ENCODE assay signal across 9 cellular contexts in the genomic region with DNA sequence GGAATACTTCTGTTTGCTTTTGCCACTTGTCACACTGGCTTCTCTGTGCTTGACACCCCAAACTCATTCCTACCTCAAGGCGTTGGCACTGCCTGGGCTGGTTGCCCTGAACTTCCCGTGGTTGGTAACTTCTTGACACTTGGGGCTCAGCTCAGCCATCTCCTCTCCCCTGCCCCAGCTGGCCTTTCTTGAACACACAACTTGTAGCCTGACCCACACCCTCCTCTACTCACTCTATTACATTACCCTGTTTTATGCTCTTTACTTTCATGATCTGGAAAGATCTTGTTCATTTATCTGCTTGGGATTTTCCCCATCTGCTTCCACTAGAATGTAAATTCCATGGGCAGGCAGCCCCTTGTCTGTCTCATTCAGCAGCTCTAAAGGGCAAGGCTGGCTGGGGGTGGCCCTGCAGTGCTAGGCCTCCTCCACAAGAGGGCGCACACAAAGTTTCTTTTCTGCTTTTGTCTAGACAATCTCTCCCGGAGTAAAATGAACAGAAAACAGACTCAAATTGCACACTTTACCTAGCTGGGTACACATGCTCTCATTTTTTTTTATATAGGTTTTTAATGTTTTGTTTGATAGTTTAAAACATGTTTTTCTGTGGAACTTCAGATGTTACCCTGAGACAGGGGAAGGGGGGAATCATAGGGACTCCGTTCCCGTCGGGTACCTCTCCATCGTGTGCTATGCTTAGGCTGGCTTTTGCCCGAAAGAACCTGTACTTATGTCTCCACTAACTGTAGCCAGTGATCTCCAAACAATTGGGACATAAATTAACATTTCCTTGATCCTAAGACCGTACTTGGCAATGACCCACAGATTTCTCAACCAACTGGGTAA. TPM values are rescaled to one million over a fixed set of nuclear protein-coding genes. Genes with fewer than 3 reads are reported as not detected.
DNase-seq lines count a peak whose midpoint lies in the region; ATAC-seq, FAIRE-seq and TF ChIP-seq lines count a peak whose summit lies in the region.
"Had no signal": no experiment of that assay in that cellular context is flagged by ENCODE, and none has a peak within 500 bp of the region (broad histone marks: within the 10 kb centered on the region; RNA-seq: fewer than 3 reads in every experiment).

No MANE protein-coding gene starts in this region.

- no peak overlapping the region for H2AFZ ChIP-seq in HepG2 (ENCODE audit: low read length)

- BruUV-seq in HepG2 (replicated peaks; lab: Mats Ljungman, UMichigan): no TSS peak

- no peaks in the 10 kb centered on the region for H3K9me3 ChIP-seq in HAP-1
- no peaks in the 10 kb centered on the region for H3K9me3 ChIP-seq in HepG2 (ENCODE audit: low read length)

- H3K27me3 ChIP-seq in HAP-1 (ENCODE audit: low read depth) (no peaks in the 10 kb centered on the region; the same call in 1 of the 2 replicates), HepG2 (ENCODE audit: control insufficient read depth in 1 of 2, insufficient read depth in 2 of 2, low read length in 2 of 2) (peaks cover 4 to 15% of the 10 kb centered on the region in 2 experiments; a peak in 3 of 5 replicates)

- H3K27ac Mint-ChIP-seq in activated B cell treated with CpG ODN at 0.5 μM for 24 hours: no peak overlapping the region
- H3K27ac Mint-ChIP-seq: dendritic cell treated with granulocyte-macrophage colony-stimulating factor and Interleukin-4, amounts not matched to agents 40 ng/mL and 50 ng/mL, for 4 days had no signal

- H3K4me1 Mint-ChIP-seq in activated B cell treated with CpG ODN at 0.5 μM for 24 hours: no peaks in the 10 kb centered on the region

- intact Hi-C loops in activated B cell treated with CpG ODN at 0.5 μM for 24 hours (cut with micrococcal nuclease) (loop anchor here (1.0 to 10.0 kb wide), 4 partner anchors 40 to 828 kb away; a partner anchor contains a TSS), HepG2 (cut with micrococcal nuclease; ENCODE audit: unreplicated experiment) (loop anchor here (10.0 kb wide), 1 partner anchor 178 kb away; no protein-coding TSS in a partner anchor)

- TF ChIP-seq CTCF in activated B cell treated with CpG ODN at 0.5 μM for 24 hours (IDR thresholded peaks at IDR 0.05): peak; percentile 98
- peak; percentile 77 for TF ChIP-seq CTCF in HepG2 (CRISPR knock-in tag; IDR thresholded peaks at IDR 0.05)

- H3K36me3 ChIP-seq in HAP-1 (replicated peaks) (no peaks in the 10 kb centered on the region), HepG2 (replicated peaks in 1 of 2; ENCODE audit: control insufficient read depth in 1 of 2, insufficient read depth in 2 of 2, low read length in 2 of 2) (no peaks in the 10 kb centered on the region)

- no peaks in the 10 kb centered on the region for H4K20me1 ChIP-seq in HepG2 (ENCODE audit: insufficient read depth, low read length)

- no peak for TF ChIP-seq EP300 in HepG2 (IDR thresholded peaks at IDR 0.05; ENCODE audit: low read depth in 2 of 2, low read length in 2 of 2)
- no peak for TF ChIP-seq EP300 in HepG2 (CRISPR knock-in tag; IDR thresholded peaks at IDR 0.05; ENCODE audit: borderline replicate concordance)

- H3K4me2 ChIP-seq in HepG2 (ENCODE audit: low read depth, low read length): peak overlapping the region; percentile 48

- no peak overlapping the region for H3K27ac ChIP-seq in HepG2 (ENCODE audit: extremely low read length, insufficient read depth, low read length)

- H3K9ac ChIP-seq in HepG2 (ENCODE audit: insufficient read depth, low read depth, low read length): no peak overlapping the region

- H3K36me3 Mint-ChIP-seq in activated B cell treated with CpG ODN at 0.5 μM for 24 hours (ENCODE audit: low read depth): no peaks in the 10 kb centered on the region

- CTCF ChIA-PET in activated B cell treated with CpG ODN at 0.5 μM for 24 hours (lab: Charles Lee) (interaction anchor here (0.8 to 2.2 kb wide), 13 partner anchors 9 to 477 kb away, joined by 3 to 10 read pairs (median 5); a partner anchor contains a TSS), HepG2 (lab: Yijun Ruan, JAX; ENCODE audit: low intra/inter-chr PET ratio, low total read pairs) (no interaction called here)

- DNase-seq in G401 (ENCODE audit: low spot score): peak; percentile 34
- peak; percentile 35 to 76 for DNase-seq in HAP-1 (ENCODE audit: low spot score in 2 of 2)
- DNase-seq in NCI-H187 (lab: John Stamatoyannopoulos, UW): peak; percentile 19 to 57
- peak; percentile 31 for DNase-seq in activated B cell treated with CpG ODN at 0.5 μM for 24 hours
- DNase-seq in central memory CD4-positive, alpha-beta T cell: peak; percentile 23
- DNase-seq in HepG2 (ENCODE audit: low spot score): peak; percentile 32
- peak; percentile 14 to 52 (median 24) for DNase-seq in stimulated activated CD4-positive, alpha-beta T cell treated with anti-CD3 and anti-CD28 coated beads, TNF-alpha, amount 100 ng/mL, for 24 hours (ENCODE audit: low read depth in 3 of 3)

- H3K27me3 Mint-ChIP-seq in activated B cell treated with CpG ODN at 0.5 μM for 24 hours: peaks cover 11% of the 10 kb centered on the region

- H3K4me1 ChIP-seq in HAP-1 (no peaks in the 10 kb centered on the region), HepG2 (ENCODE audit: insufficient read depth, low read length) (peaks cover 5% of the 10 kb centered on the region; the same call in 1 of the 2 replicates)

- H3K4me3 ChIP-seq in HAP-1: no peak overlapping the region
- H3K4me3 ChIP-seq in HepG2 (replicated peaks in 1 of 3; ENCODE audit: insufficient read depth in 1 of 3, low read depth in 2 of 3, low read length in 3 of 3): no peak overlapping the region

- FAIRE-seq in HepG2 (lab: Jason Lieb, UNC): peak; percentile 64

- no peak for TF ChIP-seq POLR2A in HepG2 (IDR thresholded peaks at IDR 0.05; ENCODE audit: insufficient read depth in 1 of 2, low read depth in 2 of 2, low read length in 2 of 2)

- peak; percentile 43; the same call in 1 of the 2 replicates for TF ChIP-seq RAD21 in HepG2 (CRISPR knock-in tag; IDR thresholded peaks at IDR 0.05)

- peak; percentile 81 for ATAC-seq in activated B cell treated with CpG ODN at 0.5 μM for 24 hours (ENCODE audit: low read depth)
- ATAC-seq in HepG2: peak; percentile 80
- no peak for ATAC-seq in HG03097 (IDR thresholded peaks at IDR 0.05; ENCODE audit: low FRiP score, unreplicated experiment)

- POLR2A ChIA-PET in activated B cell treated with CpG ODN at 0.5 μM for 24 hours (lab: Charles Lee): no interaction called here
- POLR2A ChIA-PET in HepG2 (lab: Yijun Ruan, JAX): no interaction called here

- no peaks in the 10 kb centered on the region for H3K79me2 ChIP-seq in HepG2 (ENCODE audit: insufficient read depth, low read length)

- no peak overlapping the region for H3K4me3 Mint-ChIP-seq in activated B cell treated with CpG ODN at 0.5 μM for 24 hours
- H3K4me3 Mint-ChIP-seq: dendritic cell treated with granulocyte-macrophage colony-stimulating factor and Interleukin-4, amounts not matched to agents 40 ng/mL and 50 ng/mL, for 4 days had no signal

- in situ Hi-C loops in G401 (cut with HindIII; ENCODE audit: low sequenced_read_pairs) (no loop called here), HAP-1 (cut with MboI; ENCODE audit: low sequenced_read_pairs) (no loop called here), HepG2 (cut with HindIII; ENCODE audit: extremely low pct_ligation_motif_present, low pct_unique_long_range_greater_than_20kb) (loop anchor here (10.0 kb wide), 2 partner anchors 658 to 828 kb away; no protein-coding TSS in a partner anchor)

- 25% methylated on average over 10 of the region's 10 CpGs for WGBS in HepG2 (ENCODE audit: low lambda C conversion rate)

- no peaks in the 10 kb centered on the region for H3K9me3 Mint-ChIP-seq in activated B cell treated with CpG ODN at 0.5 μM for 24 hours
- H3K9me3 Mint-ChIP-seq: dendritic cell treated with granulocyte-macrophage colony-stimulating factor and Interleukin-4, amounts not matched to agents 40 ng/mL and 50 ng/mL, for 4 days had no signal

RNA-seq across cellular contexts. Expression of a gene that starts 16.4 kb away (rescaled TPM):
- total RNA-seq in G401 (2014; rRNA removed; shearing (Covaris generic)): not detected in 2 replicates
- total RNA-seq in activated B cell treated with CpG ODN at 0.5 μM for 24 hours (not detected in 2 replicates), HepG2 (2016; rRNA removed; fragmentation: Illumina TruSeq; extraction: Trizol) (not detected in 2 replicates)
- total RNA-seq in HepG2 (2016; cell fraction: cytosol; rRNA removed; fragmentation: Illumina TruSeq; extraction: Trizol; ENCODE audit: low read depth): not detected in 2 replicates
- total RNA-seq in HepG2 (2016; cell fraction: insoluble cytoplasmic fraction; rRNA removed; fragmentation: Illumina TruSeq; extraction: Trizol): not detected in 2 replicates
- not detected in 2 replicates for total RNA-seq in HepG2 (2016; cell fraction: membrane; rRNA removed; fragmentation: Illumina TruSeq; extraction: Trizol)
- total RNA-seq in HepG2 (2016; cell fraction: nucleus; rRNA removed; fragmentation: Illumina TruSeq; extraction: Trizol): not detected in 2 replicates
- not detected in 2 replicates for polyA plus RNA-seq in HepG2 (2011; rRNA removed)
- not detected in 2 replicates for polyA plus RNA-seq in HepG2 (2011; cell fraction: cytosol; rRNA removed)
- not detected in 2 replicates for polyA plus RNA-seq in HepG2 (2011; cell fraction: nucleus; rRNA removed)
- polyA plus RNA-seq in HepG2 (2012): not detected in 2 replicates
- polyA plus RNA-seq in HepG2 (2016; cell fraction: cytosol; fragmentation: Illumina TruSeq; extraction: Trizol; ENCODE audit: low read depth): not detected in 2 replicates
- not detected in 2 replicates for polyA plus RNA-seq in HepG2 (2016; cell fraction: insoluble cytoplasmic fraction; fragmentation: Illumina TruSeq; extraction: Trizol; ENCODE audit: low read depth)
- not detected in 2 replicates for polyA plus RNA-seq in HepG2 (2016; cell fraction: membrane; fragmentation: Illumina TruSeq; extraction: Trizol; ENCODE audit: low read depth)
- not detected in 2 replicates for polyA plus RNA-seq in HepG2 (2016; cell fraction: nucleus; fragmentation: Illumina TruSeq; extraction: Trizol; ENCODE audit: insufficient read depth, low read depth)
- not detected in 2 replicates for polyA minus RNA-seq in HepG2 (2011; rRNA and poly(A)+ RNA removed; ENCODE audit: low replicate concordance)
- not detected in 2 replicates for polyA minus RNA-seq in HepG2 (2011; cell fraction: cytosol; rRNA and poly(A)+ RNA removed)
- not detected in 2 replicates for polyA minus RNA-seq in HepG2 (2011; cell fraction: nucleus; rRNA and poly(A)+ RNA removed)

RNA-seq across cellular contexts. Expression of a gene that starts 40.0 kb away (rescaled TPM):
- total RNA-seq in G401 (2014; rRNA removed; shearing (Covaris generic)): 22.6 and 30.1 TPM in 2 replicates
- total RNA-seq in activated B cell treated with CpG ODN at 0.5 μM for 24 hours: 17.1 and 25.2 TPM in 2 replicates
- 9.4 and 11.8 TPM in 2 replicates for total RNA-seq in HepG2 (2016; rRNA removed; fragmentation: Illumina TruSeq; extraction: Trizol)
- 3.7 and 4.1 TPM in 2 replicates for total RNA-seq in HepG2 (2016; cell fraction: cytosol; rRNA removed; fragmentation: Illumina TruSeq; extraction: Trizol; ENCODE audit: low read depth)
- total RNA-seq in HepG2 (2016; cell fraction: insoluble cytoplasmic fraction; rRNA removed; fragmentation: Illumina TruSeq; extraction: Trizol): 8.8 and 12.5 TPM in 2 replicates
- 8.2 and 9.1 TPM in 2 replicates for total RNA-seq in HepG2 (2016; cell fraction: membrane; rRNA removed; fragmentation: Illumina TruSeq; extraction: Trizol)
- 18.3 and 19.2 TPM in 2 replicates for total RNA-seq in HepG2 (2016; cell fraction: nucleus; rRNA removed; fragmentation: Illumina TruSeq; extraction: Trizol)
- 8.3 and 10.9 TPM in 2 replicates for polyA plus RNA-seq in HepG2 (2011; rRNA removed)
- 3.9 and 5.9 TPM in 2 replicates for polyA plus RNA-seq in HepG2 (2011; cell fraction: cytosol; rRNA removed)
- polyA plus RNA-seq in HepG2 (2011; cell fraction: nucleus; rRNA removed): 10.2 and 10.4 TPM in 2 replicates
- polyA plus RNA-seq in HepG2 (2012): 4.9 and 5.7 TPM in 2 replicates
- polyA plus RNA-seq in HepG2 (2016; cell fraction: cytosol; fragmentation: Illumina TruSeq; extraction: Trizol; ENCODE audit: low read depth): 2.3 and 3.1 TPM in 2 replicates
- 6.7 and 8.1 TPM in 2 replicates for polyA plus RNA-seq in HepG2 (2016; cell fraction: insoluble cytoplasmic fraction; fragmentation: Illumina TruSeq; extraction: Trizol; ENCODE audit: low read depth)
- 5.6 and 5.8 TPM in 2 replicates for polyA plus RNA-seq in HepG2 (2016; cell fraction: membrane; fragmentation: Illumina TruSeq; extraction: Trizol; ENCODE audit: low read depth)
- 22.2 and 23.1 TPM in 2 replicates for polyA plus RNA-seq in HepG2 (2016; cell fraction: nucleus; fragmentation: Illumina TruSeq; extraction: Trizol; ENCODE audit: insufficient read depth, low read depth)
- polyA minus RNA-seq in HepG2 (2011; rRNA and poly(A)+ RNA removed; ENCODE audit: low replicate concordance): 6.5 and 19.4 TPM in 2 replicates
- polyA minus RNA-seq in HepG2 (2011; cell fraction: cytosol; rRNA and poly(A)+ RNA removed): 3.4 and 4.4 TPM in 2 replicates
- polyA minus RNA-seq in HepG2 (2011; cell fraction: nucleus; rRNA and poly(A)+ RNA removed): 18.3 and 18.5 TPM in 2 replicates
